In genomic region chr17:1259910-1260389, GRCh38 we compare ENCODE assay signal across 9 cellular contexts. TPM values are rescaled to one million over a fixed set of nuclear protein-coding genes. Genes with fewer than 3 reads are reported as not detected.
DNase-seq lines count a peak whose midpoint lies in the region; ATAC-seq lines count a peak whose summit lies in the region.
"Had no signal": no experiment of that assay in that cellular context is flagged by ENCODE, and none has a peak within 500 bp of the region (broad histone marks: within the 10 kb centered on the region; RNA-seq: fewer than 3 reads in every experiment).

No MANE protein-coding gene starts in this region.

- no peak for ATAC-seq in naive thymus-derived CD8-positive, alpha-beta T cell
- ATAC-seq in HG03097 (IDR thresholded peaks at IDR 0.05; ENCODE audit: low FRiP score, unreplicated experiment) (no peak), HG02938 (IDR thresholded peaks at IDR 0.05; ENCODE audit: unreplicated experiment) (no peak), GM18498 (IDR thresholded peaks at IDR 0.05; ENCODE audit: unreplicated experiment) (no peak)

- H3K27ac Mint-ChIP-seq in naive thymus-derived CD8-positive, alpha-beta T cell: no peak overlapping the region

- DNase-seq in NCI-H2227 treated with DMSO at 0.1 percent for 48 hours (lab: John Stamatoyannopoulos, UW) (peak; percentile 39), NCI-H2081 treated with DMSO at 0.1 percent for 48 hours (lab: John Stamatoyannopoulos, UW) (no peak)
- no peak for DNase-seq in naive thymus-derived CD8-positive, alpha-beta T cell

- POLR2A ChIA-PET in naive thymus-derived CD8-positive, alpha-beta T cell (lab: Charles Lee): interaction anchor here (0.8 to 1.3 kb wide), 3 partner anchors 62 to 140 kb away, joined by 3 to 4 read pairs (median 3); partner anchors contain the start of gene YWHAE

- no peak overlapping the region for H3K27ac ChIP-seq in BLaER1 treated with 17β-estradiol and CSF1 and Interleukin-3, amounts not matched to agents 10 nM and 100 nM
- H3K27ac ChIP-seq in duodenal mucosa (ENCODE audit: low read depth, low read length): no peak overlapping the region

- no peaks in the 10 kb centered on the region for H3K36me3 Mint-ChIP-seq in naive thymus-derived CD8-positive, alpha-beta T cell

- H3K27me3 ChIP-seq in BLaER1 treated with 17β-estradiol and CSF1 and Interleukin-3, amounts not matched to agents 10 nM and 100 nM: peaks cover 33 to 57% (median 40%) of the 10 kb centered on the region in 11 experiments
- H3K27me3 ChIP-seq in duodenal mucosa (ENCODE audit: control insufficient read depth in 1 of 2, insufficient read depth in 2 of 2, low read length in 2 of 2): peaks cover 0 to 9% of the 10 kb centered on the region in 2 donors

- H3K4me1 Mint-ChIP-seq in naive thymus-derived CD8-positive, alpha-beta T cell: peaks cover 17 to 40% (median 38%) of the 10 kb centered on the region in 4 donors

- no peaks in the 10 kb centered on the region for H3K9me3 ChIP-seq in BLaER1 treated with 17β-estradiol and CSF1 and Interleukin-3, amounts not matched to agents 10 nM and 100 nM (replicated peaks in 1 of 11)
- H3K9me3 ChIP-seq in duodenal mucosa (ENCODE audit: control insufficient read depth in 1 of 2, low read length in 2 of 2): no peaks in the 10 kb centered on the region

- no peaks in the 10 kb centered on the region for H3K36me3 ChIP-seq in BLaER1 treated with 17β-estradiol and CSF1 and Interleukin-3, amounts not matched to agents 10 nM and 100 nM
- H3K36me3 ChIP-seq in duodenal mucosa (ENCODE audit: control insufficient read depth in 1 of 2, insufficient read depth in 2 of 2, low read length in 2 of 2): no peaks in the 10 kb centered on the region

- peak overlapping the region; percentile 70 to 91 (median 80) for H3K4me2 ChIP-seq in BLaER1 treated with 17β-estradiol and CSF1 and Interleukin-3, amounts not matched to agents 10 nM and 100 nM

- H3K4me3 Mint-ChIP-seq in naive thymus-derived CD8-positive, alpha-beta T cell: peak overlapping the region in 9 of 10 donors; percentile 56 to 85 (median 73)

- peaks cover 0 to 9% (median 0%) of the 10 kb centered on the region in 11 experiments; a peak in 2 of 22 replicates for H4K20me1 ChIP-seq in BLaER1 treated with 17β-estradiol and CSF1 and Interleukin-3, amounts not matched to agents 10 nM and 100 nM

- H3K4me3 ChIP-seq in BLaER1 treated with 17β-estradiol and CSF1 and Interleukin-3, amounts not matched to agents 10 nM and 100 nM: peak overlapping the region; percentile 41 to 68 (median 53)
- H3K4me3 ChIP-seq in duodenal mucosa (ENCODE audit: low read depth in 1 of 2, low read length in 2 of 2): peak overlapping the region; percentile 68 to 74

- peaks cover 6 to 13% (median 8%) of the 10 kb centered on the region in 10 experiments; a peak in 11 of 20 replicates for H3K4me1 ChIP-seq in BLaER1 treated with 17β-estradiol and CSF1 and Interleukin-3, amounts not matched to agents 10 nM and 100 nM
- H3K4me1 ChIP-seq in duodenal mucosa (ENCODE audit: control insufficient read depth in 1 of 2, insufficient read depth in 2 of 2, low read length in 2 of 2): peaks cover 0 to 8% of the 10 kb centered on the region in 2 donors

- H3K9ac ChIP-seq in BLaER1 treated with 17β-estradiol and CSF1 and Interleukin-3, amounts not matched to agents 10 nM and 100 nM: peak overlapping the region in 7 of 11 experiments; percentile 3 to 53 (median 22); a peak in 7 of 22 replicates
- no peak overlapping the region for H3K9ac ChIP-seq in duodenal mucosa (ENCODE audit: low read depth in 1 of 2, low read length in 2 of 2)

- H3K9me3 Mint-ChIP-seq in naive thymus-derived CD8-positive, alpha-beta T cell: no peaks in the 10 kb centered on the region

- H3K27me3 Mint-ChIP-seq in naive thymus-derived CD8-positive, alpha-beta T cell: peaks cover 0 to 22% (median 2%) of the 10 kb centered on the region in 5 donors

RNA-seq across cellular contexts. Expression of gene BHLHA9, which starts 10.3 kb away (rescaled TPM):
- total RNA-seq in naive thymus-derived CD8-positive, alpha-beta T cell: not detected
- not detected for polyA plus RNA-seq in naive thymus-derived CD8-positive, alpha-beta T cell
- total RNA-seq: subcutaneous adipose tissue had no signal

RNA-seq across cellular contexts. Expression of gene TRARG1, which starts 19.5 kb away (rescaled TPM):
- not detected for total RNA-seq in naive thymus-derived CD8-positive, alpha-beta T cell
- under 1 TPM in 1 of 3 donors, not detected in 2; 0.14 TPM for polyA plus RNA-seq in naive thymus-derived CD8-positive, alpha-beta T cell

Comparison
In these comparisons a context has a peak if more than half of its experiments do, and no peak if none do; other contexts are left out.
1. H3K9ac ChIP-seq: peak in BLaER1 treated with 17β-estradiol and CSF1 and Interleukin-3, amounts not matched to agents 10 nM and 100 nM (7 of 11); none in duodenal mucosa (0 of 2).